8 cellular contexts compared by ENCODE assay signal in the genomic region with DNA sequence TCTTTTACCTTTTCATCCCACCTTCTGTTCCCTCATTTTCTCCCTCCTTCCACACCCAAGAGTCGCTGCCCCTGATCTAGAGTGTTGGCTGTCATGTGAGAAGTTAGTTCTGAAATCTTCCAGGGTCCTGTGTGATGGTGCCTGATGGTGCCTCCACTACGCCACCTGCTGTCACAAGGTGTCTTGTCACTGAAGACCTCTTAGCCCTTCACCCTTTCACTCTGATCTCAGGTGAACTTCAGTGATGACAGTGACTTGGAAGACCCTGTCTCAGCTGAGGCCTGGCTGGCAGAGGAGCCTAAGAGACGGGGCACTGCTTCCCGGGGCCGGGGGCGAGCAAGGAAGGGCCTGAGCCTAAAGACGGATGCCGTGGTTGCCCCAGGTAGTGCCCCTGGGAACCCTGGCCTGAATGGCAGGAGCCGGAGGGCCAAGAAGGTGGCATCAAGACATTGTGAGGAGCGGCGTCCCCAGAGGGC. TPM values are rescaled to one million over a fixed set of nuclear protein-coding genes. Genes with fewer than 3 reads are reported as not detected.
DNase-seq lines count a peak whose midpoint lies in the region; ATAC-seq and TF ChIP-seq lines count a peak whose summit lies in the region.

No MANE protein-coding gene starts in this region.

- peak; percentile 89 for ATAC-seq in HCT116
- peak; percentile 75 for ATAC-seq in RWPE2 (ENCODE audit: low read depth)
- ATAC-seq in GM18909 (IDR thresholded peaks at IDR 0.05; ENCODE audit: poor library complexity, unreplicated experiment), result no peak
- no peak for ATAC-seq in GM18505 (IDR thresholded peaks at IDR 0.05; ENCODE audit: unreplicated experiment)

- H3K36me3 Mint-ChIP-seq in activated naive CD4-positive, alpha-beta T cell treated with anti-CD3 and anti-CD28 coated beads, Interleukin-2, amount 10 ng/mL, durations not matched to agents 7 days and 5 days, result peaks cover 56% of the 10 kb centered on the region
- no peaks in the 10 kb centered on the region for H3K36me3 Mint-ChIP-seq in glutamatergic neuron (ENCODE audit: unreplicated experiment)

- TF ChIP-seq POLR2A in HCT116 (IDR thresholded peaks at IDR 0.05; ENCODE audit: borderline replicate concordance, extremely low read depth, insufficient read depth, insufficient read length) (no peak), GM18505 (IDR thresholded peaks at IDR 0.05; ENCODE audit: borderline replicate concordance, extremely low read depth, insufficient read depth, insufficient read length) (no peak)

- peaks cover 4% of the 10 kb centered on the region for H3K4me1 Mint-ChIP-seq in activated naive CD4-positive, alpha-beta T cell treated with anti-CD3 and anti-CD28 coated beads, Interleukin-2, amount 10 ng/mL, durations not matched to agents 7 days and 5 days
- no peaks in the 10 kb centered on the region for H3K4me1 Mint-ChIP-seq in glutamatergic neuron (ENCODE audit: low read depth, unreplicated experiment)

- CTCF ChIA-PET in HCT116 (lab: Charles Lee), result interaction anchor here (1.1 to 3.0 kb wide), 2 partner anchors 74 to 77 kb away, joined by 3 to 34 read pairs; no protein-coding TSS in a partner anchor
- CTCF ChIA-PET in activated naive CD4-positive, alpha-beta T cell treated with anti-CD3 and anti-CD28 coated beads, Interleukin-2, amount 10 ng/mL, durations not matched to agents 7 days and 5 days (lab: Charles Lee), result interaction anchor here (0.6 to 11.7 kb wide), 13 partner anchors 9 to 222 kb away, joined by 3 to 166 read pairs (median 4); a partner anchor contains a TSS

- no peaks in the 10 kb centered on the region for H3K79me2 ChIP-seq in HCT116 (ENCODE audit: insufficient read depth, low read length)

- no peak overlapping the region for H3K4me3 Mint-ChIP-seq in activated naive CD4-positive, alpha-beta T cell treated with anti-CD3 and anti-CD28 coated beads, Interleukin-2, amount 10 ng/mL, durations not matched to agents 7 days and 5 days
- no peak overlapping the region for H3K4me3 Mint-ChIP-seq in glutamatergic neuron (ENCODE audit: unreplicated experiment)

- BruUV-seq in HCT116 (replicated peaks; lab: Mats Ljungman, UMichigan), result no TSS peak

- no peaks in the 10 kb centered on the region for H3K9me3 Mint-ChIP-seq in activated naive CD4-positive, alpha-beta T cell treated with anti-CD3 and anti-CD28 coated beads, Interleukin-2, amount 10 ng/mL, durations not matched to agents 7 days and 5 days
- H3K9me3 Mint-ChIP-seq in glutamatergic neuron (ENCODE audit: unreplicated experiment), result peaks cover 1% of the 10 kb centered on the region

- no peaks in the 10 kb centered on the region for H3K27me3 Mint-ChIP-seq in activated naive CD4-positive, alpha-beta T cell treated with anti-CD3 and anti-CD28 coated beads, Interleukin-2, amount 10 ng/mL, durations not matched to agents 7 days and 5 days
- no peaks in the 10 kb centered on the region for H3K27me3 Mint-ChIP-seq in glutamatergic neuron (ENCODE audit: unreplicated experiment)

- intact Hi-C loops in HCT116 (cut with micrococcal nuclease) (loop anchor here (1.0 to 10.0 kb wide), 3 partner anchors 74 to 223 kb away; no protein-coding TSS in a partner anchor), posterior vena cava (cut with DNase I) (loop anchor here (2.0 kb wide), 1 partner anchor 75 kb away; no protein-coding TSS in a partner anchor)

- H3K4me1 ChIP-seq in HCT116 (ENCODE audit: control insufficient read depth in 1 of 2, insufficient read depth in 2 of 2, low read length in 2 of 2), result no peaks in the 10 kb centered on the region
- H3K4me1 ChIP-seq in RWPE2 (ENCODE audit: insufficient read depth, poor library complexity, severe bottlenecking), result no peaks in the 10 kb centered on the region

- H3K9ac ChIP-seq in HCT116 (ENCODE audit: low read length), result no peak overlapping the region

- no peak overlapping the region for H3K4me2 ChIP-seq in HCT116 (ENCODE audit: low read length)

- H2AFZ ChIP-seq in HCT116 (ENCODE audit: low read depth, low read length, poor library complexity, severe bottlenecking), result no peak overlapping the region

- H3K27me3 ChIP-seq in HCT116 (ENCODE audit: insufficient read depth, low read length) (no peaks in the 10 kb centered on the region), RWPE2 (ENCODE audit: insufficient read depth, poor library complexity, severe bottlenecking) (no peaks in the 10 kb centered on the region)

- H3K36me3 ChIP-seq in HCT116 (ENCODE audit: control insufficient read depth in 1 of 2, insufficient read depth in 2 of 2, low read length in 2 of 2) (peaks cover 41 to 56% of the 10 kb centered on the region in 2 experiments), RWPE2 (ENCODE audit: low read depth) (peaks cover 64% of the 10 kb centered on the region)

- peak; percentile 83 for TF ChIP-seq CTCF in C4-2B (conservative IDR thresholded peaks at IDR 0.05)
- TF ChIP-seq CTCF in HCT116 (IDR thresholded peaks at IDR 0.05 in 2 of 3, conservative IDR thresholded peaks at IDR 0.05 in 1 of 3; ENCODE audit: borderline replicate concordance in 1 of 3, insufficient read depth in 1 of 3, low read depth in 2 of 3, low read length in 2 of 3), result peak; percentile 73 to 80 (median 80)
- peak; percentile 75 for TF ChIP-seq CTCF in RWPE2 (IDR thresholded peaks at IDR 0.05; ENCODE audit: poor library complexity, severe bottlenecking)
- peak; percentile 71 for TF ChIP-seq CTCF in glutamatergic neuron (IDR thresholded peaks at IDR 0.05; ENCODE audit: partially characterized antibody, unreplicated experiment)

- H3K27ac ChIP-seq in C4-2B (no peak overlapping the region), HCT116 (ENCODE audit: low read depth, low read length) (no peak overlapping the region), RWPE2 (ENCODE audit: poor library complexity, severe bottlenecking) (no peak overlapping the region)

- H3K27ac Mint-ChIP-seq in activated naive CD4-positive, alpha-beta T cell treated with anti-CD3 and anti-CD28 coated beads, Interleukin-2, amount 10 ng/mL, durations not matched to agents 7 days and 5 days, result peak overlapping the region; percentile 65
- peak overlapping the region; percentile 62 for H3K27ac Mint-ChIP-seq in glutamatergic neuron (ENCODE audit: unreplicated experiment)

- H3K9me3 ChIP-seq in HCT116 (ENCODE audit: control insufficient read depth in 1 of 2, insufficient read depth in 1 of 2, low read depth in 1 of 2, low read length in 2 of 2) (no peaks in the 10 kb centered on the region), RWPE2 (ENCODE audit: severe bottlenecking) (no peaks in the 10 kb centered on the region)

- RAD21 ChIA-PET in HCT116 (lab: Charles Lee; ENCODE audit: low non-redundant PET in 1 of 2, low total read pairs in 2 of 2, uncharacterized antibody in 2 of 2, unreplicated experiment in 2 of 2), result interaction anchor here in 1 of 2 experiments (1.1 kb wide), 1 partner anchor 129 kb away, joined by 3 read pairs; no protein-coding TSS in a partner anchor

- TF ChIP-seq RAD21 in HCT116 (IDR thresholded peaks at IDR 0.05; ENCODE audit: low read depth), result peak; percentile 80

- no peak for DNase-seq in HCT116 (ENCODE audit: low read depth, low spot score)
- no peak for DNase-seq in RWPE2 (ENCODE audit: low spot score)
- DNase-seq in activated naive CD4-positive, alpha-beta T cell treated with anti-CD3 and anti-CD28 coated beads, Interleukin-2, amount 10 ng/mL, durations not matched to agents 7 days and 5 days, result peak; percentile 82
- DNase-seq in glutamatergic neuron, result peak; percentile 84
- DNase-seq in posterior vena cava (ENCODE audit: low spot score), result peak; percentile 89

- H3K9me2 ChIP-seq in HCT116 (ENCODE audit: insufficient read depth), result no peaks in the 10 kb centered on the region

- POLR2A ChIA-PET in HCT116 (lab: Charles Lee), result no interaction called here

- H3K4me3 ChIP-seq in HCT116 (replicated peaks in 1 of 2; ENCODE audit: low read depth in 1 of 2, low read length in 2 of 2) (no peak overlapping the region), RWPE2 (ENCODE audit: severe bottlenecking) (no peak overlapping the region)

- no peaks in the 10 kb centered on the region for H4K20me1 ChIP-seq in HCT116 (ENCODE audit: insufficient read depth)

TF ChIP-seq in HCT116, 20 proteins besides CTCF, POLR2A, EP300 and RAD21 (continues in another document):
- TF ChIP-seq, protein P1, sequence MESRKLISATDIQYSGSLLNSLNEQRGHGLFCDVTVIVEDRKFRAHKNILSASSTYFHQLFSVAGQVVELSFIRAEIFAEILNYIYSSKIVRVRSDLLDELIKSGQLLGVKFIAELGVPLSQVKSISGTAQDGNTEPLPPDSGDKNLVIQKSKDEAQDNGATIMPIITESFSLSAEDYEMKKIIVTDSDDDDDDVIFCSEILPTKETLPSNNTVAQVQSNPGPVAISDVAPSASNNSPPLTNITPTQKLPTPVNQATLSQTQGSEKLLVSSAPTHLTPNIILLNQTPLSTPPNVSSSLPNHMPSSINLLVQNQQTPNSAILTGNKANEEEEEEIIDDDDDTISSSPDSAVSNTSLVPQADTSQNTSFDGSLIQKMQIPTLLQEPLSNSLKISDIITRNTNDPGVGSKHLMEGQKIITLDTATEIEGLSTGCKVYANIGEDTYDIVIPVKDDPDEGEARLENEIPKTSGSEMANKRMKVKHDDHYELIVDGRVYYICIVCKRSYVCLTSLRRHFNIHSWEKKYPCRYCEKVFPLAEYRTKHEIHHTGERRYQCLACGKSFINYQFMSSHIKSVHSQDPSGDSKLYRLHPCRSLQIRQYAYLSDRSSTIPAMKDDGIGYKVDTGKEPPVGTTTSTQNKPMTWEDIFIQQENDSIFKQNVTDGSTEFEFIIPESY (IDR thresholded peaks at IDR 0.05; ENCODE audit: extremely low read depth, insufficient replicate concordance, low read length), result no peak

RNA-seq across cellular contexts. Expression of a gene that starts 7.6 kb away (rescaled TPM):
- 318 TPM for total RNA-seq in HCT116 (2021; ENCODE audit: unreplicated experiment)
- 540 and 548 TPM in 2 replicates for polyA plus RNA-seq in HCT116 (2012)
- total RNA-seq in glutamatergic neuron (ENCODE audit: unreplicated experiment), result 292 TPM
- 100 to 1,000 TPM; 473 to 486 TPM for total RNA-seq in posterior vena cava

RNA-seq across cellular contexts. Expression of a gene that starts 11.7 kb away (rescaled TPM):
- total RNA-seq in HCT116 (2021; ENCODE audit: unreplicated experiment), result 104 TPM
- polyA plus RNA-seq in HCT116 (2012), result 101 and 106 TPM in 2 replicates
- 66.1 TPM for total RNA-seq in glutamatergic neuron (ENCODE audit: unreplicated experiment)
- 10 to 100 TPM; 35.6 to 37.8 TPM for total RNA-seq in posterior vena cava

RNA-seq across cellular contexts. Expression of a gene that starts 19.7 kb away (rescaled TPM):
- 50.3 TPM for total RNA-seq in HCT116 (2021; ENCODE audit: unreplicated experiment)
- polyA plus RNA-seq in HCT116 (2012), result 33.9 and 36.7 TPM in 2 replicates
- total RNA-seq in glutamatergic neuron (ENCODE audit: unreplicated experiment), result 5.1 TPM
- total RNA-seq in posterior vena cava, result 1 to 10 TPM in 1 of 2 donors, under 1 TPM in 1; 0.62 to 1.0 TPM

RNA-seq across cellular contexts. Expression of a gene that starts 33.6 kb away (rescaled TPM):
- total RNA-seq in HCT116 (2021; ENCODE audit: unreplicated experiment) (87.9 TPM), glutamatergic neuron (ENCODE audit: unreplicated experiment) (57.5 TPM), posterior vena cava (10 to 100 TPM; 29.5 to 35.3 TPM)
- 64.1 and 77.3 TPM in 2 replicates for polyA plus RNA-seq in HCT116 (2012)

RNA-seq across cellular contexts. Expression of a gene that starts 48.4 kb away (rescaled TPM):
- total RNA-seq in HCT116 (2021; ENCODE audit: unreplicated experiment) (not detected), glutamatergic neuron (ENCODE audit: unreplicated experiment) (not detected), posterior vena cava (not detected)
- 0.02 and 0.04 TPM in 2 replicates for polyA plus RNA-seq in HCT116 (2012)

Comparison
In these comparisons a context has a peak if more than half of its experiments do, and no peak if none do; other contexts are left out.
1. ATAC-seq: peak in HCT116 (single experiment) and RWPE2 (single experiment); none in GM18909 (single experiment) and GM18505 (single experiment).
2. DNase-seq: peak in activated naive CD4-positive, alpha-beta T cell treated with anti-CD3 and anti-CD28 coated beads, Interleukin-2, amount 10 ng/mL, durations not matched to agents 7 days and 5 days (single experiment), glutamatergic neuron (single experiment) and posterior vena cava (single experiment); none in HCT116 (single experiment) and RWPE2 (single experiment).
3. Peak in every context shown above with its lines, with median percentiles within 50 percentile points of each other: CTCF ChIP-seq.